In genomic region chr4:40916218-40916555, GRCh38 we compare ENCODE assay signal across 2 cellular contexts.
A peak's percentile ranks its signal among the peaks of the same experiment; 100 is the strongest.
TF ChIP-seq lines count a peak whose summit lies in the region.

No MANE protein-coding gene starts in this region.

TF ChIP-seq in IMR-90, 13 proteins besides CTCF, POLR2A, EP300 and RAD21:
- peak; percentile 68; the same call in 1 of the 2 replicates for TF ChIP-seq MXI1 (IDR thresholded peaks at IDR 0.05; ENCODE audit: borderline replicate concordance, low read depth, low read length)
- no peak for TF ChIP-seq MAFK (IDR thresholded peaks at IDR 0.05; ENCODE audit: low read depth, low read length)
- 0 out of 2 replicates have a peak, but pooled peaks have one; percentile 3 for TF ChIP-seq CEBPB (IDR thresholded peaks at IDR 0.05; ENCODE audit: low read depth, low read length)
- TF ChIP-seq MAZ (IDR thresholded peaks at IDR 0.05; ENCODE audit: borderline replicate concordance, low read depth, low read length), result peak; percentile 40; the same call in 1 of the 2 replicates

TF ChIP-seq in H1, 55 proteins besides CTCF, POLR2A, EP300 and RAD21:
- TF ChIP-seq BRCA1 (IDR thresholded peaks at IDR 0.05; ENCODE audit: low read depth, low read length) (no peak), CHD7 (IDR thresholded peaks at IDR 0.05; ENCODE audit: insufficient replicate concordance, low read length) (no peak), JUND (IDR thresholded peaks at IDR 0.05; ENCODE audit: low read length) (no peak), TAF1 (IDR thresholded peaks at IDR 0.05; ENCODE audit: low read depth, low read length) (no peak), GABPA (IDR thresholded peaks at IDR 0.05; ENCODE audit: borderline replicate concordance, insufficient read depth, low read length) (no peak), KDM4A (IDR thresholded peaks at IDR 0.05; ENCODE audit: low read depth, low read length, severe bottlenecking) (no peak), E2F6 (IDR thresholded peaks at IDR 0.05) (no peak), CEBPB (IDR thresholded peaks at IDR 0.05; ENCODE audit: low read depth, low read length) (no peak)
TF ChIP-seq in H1: peak in this region for 0.
